4 cellular contexts compared by ENCODE assay signal in genomic region chr7:82499546-82499945, GRCh38. TPM values are rescaled to one million over a fixed set of nuclear protein-coding genes. Genes with fewer than 3 reads are reported as not detected.
"Had no signal": no experiment of that assay in that cellular context is flagged by ENCODE, and none has a peak within 500 bp of the region (broad histone marks: within the 10 kb centered on the region; RNA-seq: fewer than 3 reads in every experiment).

No MANE protein-coding gene starts in this region.

RNA-seq across cellular contexts. Expression of gene CACNA2D1, which starts 56.0 kb away (rescaled TPM):
- total RNA-seq: HepG2, HT-29 had no signal
- polyA plus RNA-seq: HepG2, IgD-negative memory B cell, K562 had no signal
